ENCODE assay signal across 8 cellular contexts in genomic region chr5:56818409-56819026, GRCh38. TPM values are rescaled to one million over a fixed set of nuclear protein-coding genes. Genes with fewer than 3 reads are reported as not detected.
DNase-seq lines count a peak whose midpoint lies in the region; ATAC-seq and TF ChIP-seq lines count a peak whose summit lies in the region.

No MANE protein-coding gene starts in this region.

- no peak for DNase-seq in activated CD4-positive, alpha-beta T cell treated with anti-CD3 and anti-CD28 coated beads for 36 hours
- no peak for DNase-seq in activated CD4-positive, alpha-beta T cell treated with anti-CD3 and anti-CD28 coated beads for 1 hour
- no peak for DNase-seq in SK-N-MC (ENCODE audit: low read depth, low spot score)
- peak; percentile 16 to 73 for DNase-seq in fibroblast of lung (ENCODE audit: low read depth in 2 of 2)
- no peak for DNase-seq in colonic mucosa
- DNase-seq in posterior cingulate gyrus = no peak

- peaks cover 54% of the 10 kb centered on the region for H3K4me1 Mint-ChIP-seq in activated CD4-positive, alpha-beta T cell treated with anti-CD3 and anti-CD28 coated beads for 36 hours
- peaks cover 59% of the 10 kb centered on the region for H3K4me1 Mint-ChIP-seq in stimulated activated memory B cell treated with anti-CD40 and anti-IgM and Interleukin-4, amounts not matched to agents 10 μg/mL and 1 μg/mL and 100 μg/mL, for 72 hours

- no peaks in the 10 kb centered on the region for H3K9me3 Mint-ChIP-seq in activated CD4-positive, alpha-beta T cell treated with anti-CD3 and anti-CD28 coated beads for 36 hours (ENCODE audit: low read depth)
- no peaks in the 10 kb centered on the region for H3K9me3 Mint-ChIP-seq in stimulated activated memory B cell treated with anti-CD40 and anti-IgM and Interleukin-4, amounts not matched to agents 10 μg/mL and 1 μg/mL and 100 μg/mL, for 72 hours

- H4K20me1 ChIP-seq in fibroblast of lung (ENCODE audit: control insufficient read depth, extremely low read depth, insufficient read depth, low read length) = no peaks in the 10 kb centered on the region

- H3K36me3 Mint-ChIP-seq in activated CD4-positive, alpha-beta T cell treated with anti-CD3 and anti-CD28 coated beads for 36 hours (ENCODE audit: low read depth) = peaks cover 8% of the 10 kb centered on the region
- peaks cover 24% of the 10 kb centered on the region for H3K36me3 Mint-ChIP-seq in stimulated activated memory B cell treated with anti-CD40 and anti-IgM and Interleukin-4, amounts not matched to agents 10 μg/mL and 1 μg/mL and 100 μg/mL, for 72 hours

- H3K4me3 ChIP-seq in SK-N-MC (peak overlapping the region; percentile 68), fibroblast of lung (replicated peaks in 1 of 4; ENCODE audit: control extremely low read depth in 1 of 4, insufficient read depth in 1 of 4, low read depth in 3 of 4, low read length in 4 of 4) (peak overlapping the region; percentile 34 to 87 (median 50)), colonic mucosa (no peak overlapping the region)

- POLR2A ChIA-PET in activated CD4-positive, alpha-beta T cell treated with anti-CD3 and anti-CD28 coated beads for 36 hours (lab: Charles Lee) = no interaction called here

- H3K27me3 ChIP-seq in fibroblast of lung (ENCODE audit: control insufficient read depth, insufficient read depth, low read length) (no peaks in the 10 kb centered on the region), colonic mucosa (no peaks in the 10 kb centered on the region)

- peak overlapping the region; percentile 74 for H3K27ac Mint-ChIP-seq in activated CD4-positive, alpha-beta T cell treated with anti-CD3 and anti-CD28 coated beads for 36 hours
- peak overlapping the region; percentile 94 for H3K27ac Mint-ChIP-seq in stimulated activated memory B cell treated with anti-CD40 and anti-IgM and Interleukin-4, amounts not matched to agents 10 μg/mL and 1 μg/mL and 100 μg/mL, for 72 hours

- H3K4me1 ChIP-seq in fibroblast of lung (ENCODE audit: control insufficient read depth, extremely low read depth, insufficient read depth, low read length) (peaks cover 4% of the 10 kb centered on the region), colonic mucosa (peaks cover 3% of the 10 kb centered on the region)

- H3K9me3 ChIP-seq in SK-N-MC (ENCODE audit: low read depth, low read length) (no peaks in the 10 kb centered on the region), fibroblast of lung (ENCODE audit: control insufficient read depth, insufficient read depth, low read depth, low read length) (no peaks in the 10 kb centered on the region), colonic mucosa (no peaks in the 10 kb centered on the region)

- intact Hi-C loops in activated CD4-positive, alpha-beta T cell treated with anti-CD3 and anti-CD28 coated beads for 36 hours (cut with DNase I, micrococcal nuclease) = loop anchor here (5.0 to 10.0 kb wide), 2 partner anchors 34 to 1284 kb away; partner anchors contain the start of gene PLPP1 (in 1 of the 2)
- intact Hi-C loops in colonic mucosa (cut with DNase I) (no loop called here), posterior cingulate gyrus (cut with DNase I) (loop anchor here (10.0 kb wide), 1 partner anchor 356 kb away; the partner anchor contains the start of gene GPBP1)

- H3K79me2 ChIP-seq in fibroblast of lung (ENCODE audit: control insufficient read depth, insufficient read depth, low read length) = peaks cover 57% of the 10 kb centered on the region

- peak; percentile 29 to 51 for TF ChIP-seq CTCF in fibroblast of lung (conservative IDR thresholded peaks at IDR 0.05 in 1 of 2, IDR thresholded peaks at IDR 0.05 in 1 of 2; ENCODE audit: low read depth in 1 of 2, low read length in 2 of 2)
- no peak for TF ChIP-seq CTCF in colonic mucosa (IDR thresholded peaks at IDR 0.05)

- peak overlapping the region; percentile 66 for H3K4me3 Mint-ChIP-seq in activated CD4-positive, alpha-beta T cell treated with anti-CD3 and anti-CD28 coated beads for 36 hours
- peak overlapping the region; percentile 93 for H3K4me3 Mint-ChIP-seq in stimulated activated memory B cell treated with anti-CD40 and anti-IgM and Interleukin-4, amounts not matched to agents 10 μg/mL and 1 μg/mL and 100 μg/mL, for 72 hours

- ATAC-seq in activated CD4-positive, alpha-beta T cell treated with anti-CD3 and anti-CD28 coated beads for 36 hours = no peak
- no peak for ATAC-seq in stimulated activated memory B cell treated with anti-CD40 and anti-IgM and Interleukin-4, amounts not matched to agents 10 μg/mL and 1 μg/mL and 100 μg/mL, for 72 hours
- ATAC-seq in GM18909 (IDR thresholded peaks at IDR 0.05; ENCODE audit: poor library complexity, unreplicated experiment) = no peak

- no peaks in the 10 kb centered on the region for H3K36me3 ChIP-seq in SK-N-MC (ENCODE audit: insufficient read depth, low read length)
- H3K36me3 ChIP-seq in fibroblast of lung (ENCODE audit: control insufficient read depth, insufficient read depth, low read length) = no peaks in the 10 kb centered on the region
- H3K36me3 ChIP-seq in colonic mucosa = no peaks in the 10 kb centered on the region

- peak overlapping the region; percentile 71 for H2AFZ ChIP-seq in fibroblast of lung (ENCODE audit: low read length)

- H3K9ac ChIP-seq in SK-N-MC (ENCODE audit: insufficient read length) (peak overlapping the region; percentile 66), fibroblast of lung (ENCODE audit: insufficient read depth, low read length) (peak overlapping the region; percentile 20), colonic mucosa (ENCODE audit: low read depth in 2 of 2, low read length in 2 of 2) (no peak overlapping the region)

- H3K27ac ChIP-seq in SK-N-MC = peak overlapping the region; percentile 7; the same call in 1 of the 2 replicates
- H3K27ac ChIP-seq in fibroblast of lung (ENCODE audit: insufficient read depth, low read length) = no peak overlapping the region
- H3K27ac ChIP-seq in colonic mucosa = no peak overlapping the region

- no peaks in the 10 kb centered on the region for H3K27me3 Mint-ChIP-seq in activated CD4-positive, alpha-beta T cell treated with anti-CD3 and anti-CD28 coated beads for 36 hours
- no peaks in the 10 kb centered on the region for H3K27me3 Mint-ChIP-seq in stimulated activated memory B cell treated with anti-CD40 and anti-IgM and Interleukin-4, amounts not matched to agents 10 μg/mL and 1 μg/mL and 100 μg/mL, for 72 hours

- H3K4me2 ChIP-seq in fibroblast of lung (ENCODE audit: extremely low read depth, insufficient read depth, low read length) = peak overlapping the region; percentile 96

- CTCF ChIA-PET in activated CD4-positive, alpha-beta T cell treated with anti-CD3 and anti-CD28 coated beads for 36 hours (lab: Charles Lee) = interaction anchor here (1.3 to 3.4 kb wide), 4 partner anchors 10 to 24 kb away, joined by 3 to 14 read pairs (median 4); no protein-coding TSS in a partner anchor

RNA-seq across cellular contexts. Expression of gene MAP3K1, which starts 3.2 kb away (rescaled TPM):
- total RNA-seq in activated CD4-positive, alpha-beta T cell treated with anti-CD3 and anti-CD28 coated beads for 36 hours = 10 to 100 TPM; 22.3 to 22.9 TPM
- total RNA-seq in fibroblast of lung (6.8 and 10.3 TPM in 2 replicates), colonic mucosa (10 to 100 TPM; 12.2 to 12.6 TPM)
- polyA plus RNA-seq in fibroblast of lung = 3.5 and 5.3 TPM in 2 replicates
- polyA plus RNA-seq in fibroblast of lung (2012) = 1.6 and 2.4 TPM in 2 replicates
- polyA minus RNA-seq in fibroblast of lung (ENCODE audit: low replicate concordance) = 2.4 and 3.8 TPM in 2 replicates

Comparison
In these comparisons a context has a peak if more than half of its experiments do, and no peak if none do; other contexts are left out.
1. DNase-seq: peak in fibroblast of lung (2 of 2); none in activated CD4-positive, alpha-beta T cell treated with anti-CD3 and anti-CD28 coated beads for 36 hours (single experiment), activated CD4-positive, alpha-beta T cell treated with anti-CD3 and anti-CD28 coated beads for 1 hour (single experiment), SK-N-MC (single experiment), colonic mucosa (single experiment) and posterior cingulate gyrus (0 of 10).
2. H3K9ac ChIP-seq: peak in SK-N-MC (single experiment) and fibroblast of lung (single experiment); none in colonic mucosa (0 of 2).